In the genomic region with DNA sequence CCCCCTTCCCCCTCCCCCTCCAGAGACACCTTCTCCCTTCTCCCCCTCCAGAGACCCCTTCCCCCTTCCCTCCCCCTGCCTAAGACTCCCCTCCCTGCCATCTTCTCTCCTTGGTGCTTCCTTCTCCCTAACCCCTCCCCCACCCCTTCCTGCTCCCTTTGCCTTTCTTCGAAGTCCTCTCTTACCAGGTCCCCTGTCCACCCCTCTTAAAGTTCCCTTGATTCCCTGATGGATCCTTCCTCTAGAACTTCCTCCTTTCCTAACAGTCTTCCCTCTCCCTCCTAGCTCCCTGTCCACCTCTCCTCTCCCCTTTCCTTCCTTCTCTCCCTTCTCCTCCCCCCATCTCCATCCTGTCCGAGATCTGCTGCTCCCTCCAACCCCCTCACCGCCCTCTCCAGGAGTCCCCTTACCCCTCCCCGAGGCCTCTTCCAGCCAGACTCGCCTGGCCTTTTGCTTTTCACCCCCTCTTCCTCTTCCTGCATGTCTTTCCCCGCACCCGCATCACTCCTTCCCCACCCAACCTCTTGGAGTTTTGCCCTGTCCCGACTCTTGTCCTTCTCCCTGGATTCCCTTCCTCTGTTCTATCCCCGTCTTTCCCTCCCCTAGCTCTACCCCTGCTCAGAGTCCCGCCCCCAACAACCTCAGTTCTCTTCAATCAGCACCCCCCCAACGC, we compare ENCODE assay signal across 1 cellular context.
TF ChIP-seq lines count a peak whose summit lies in the region.

No MANE protein-coding gene starts in this region.

TF ChIP-seq in SK-N-SH, 30 proteins besides CTCF, POLR2A, EP300 and RAD21:
- TF ChIP-seq POLR2AphosphoS5 (IDR thresholded peaks at IDR 0.05; ENCODE audit: low read depth, low read length) (no peak), EZH2phosphoT487 (IDR thresholded peaks at IDR 0.05; ENCODE audit: borderline replicate concordance, low read depth) (no peak), CHD2 (IDR thresholded peaks at IDR 0.05; ENCODE audit: low read length, partially characterized antibody) (no peak), SIN3A (IDR thresholded peaks at IDR 0.05; ENCODE audit: borderline replicate concordance, low read depth, low read length) (no peak)
- TF ChIP-seq, protein P1, sequence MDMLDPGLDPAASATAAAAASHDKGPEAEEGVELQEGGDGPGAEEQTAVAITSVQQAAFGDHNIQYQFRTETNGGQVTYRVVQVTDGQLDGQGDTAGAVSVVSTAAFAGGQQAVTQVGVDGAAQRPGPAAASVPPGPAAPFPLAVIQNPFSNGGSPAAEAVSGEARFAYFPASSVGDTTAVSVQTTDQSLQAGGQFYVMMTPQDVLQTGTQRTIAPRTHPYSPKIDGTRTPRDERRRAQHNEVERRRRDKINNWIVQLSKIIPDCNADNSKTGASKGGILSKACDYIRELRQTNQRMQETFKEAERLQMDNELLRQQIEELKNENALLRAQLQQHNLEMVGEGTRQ (IDR thresholded peaks at IDR 0.05; ENCODE audit: borderline replicate concordance, low read depth, low read length), result no peak
